8 cellular contexts compared by ENCODE assay signal in the genomic region with DNA sequence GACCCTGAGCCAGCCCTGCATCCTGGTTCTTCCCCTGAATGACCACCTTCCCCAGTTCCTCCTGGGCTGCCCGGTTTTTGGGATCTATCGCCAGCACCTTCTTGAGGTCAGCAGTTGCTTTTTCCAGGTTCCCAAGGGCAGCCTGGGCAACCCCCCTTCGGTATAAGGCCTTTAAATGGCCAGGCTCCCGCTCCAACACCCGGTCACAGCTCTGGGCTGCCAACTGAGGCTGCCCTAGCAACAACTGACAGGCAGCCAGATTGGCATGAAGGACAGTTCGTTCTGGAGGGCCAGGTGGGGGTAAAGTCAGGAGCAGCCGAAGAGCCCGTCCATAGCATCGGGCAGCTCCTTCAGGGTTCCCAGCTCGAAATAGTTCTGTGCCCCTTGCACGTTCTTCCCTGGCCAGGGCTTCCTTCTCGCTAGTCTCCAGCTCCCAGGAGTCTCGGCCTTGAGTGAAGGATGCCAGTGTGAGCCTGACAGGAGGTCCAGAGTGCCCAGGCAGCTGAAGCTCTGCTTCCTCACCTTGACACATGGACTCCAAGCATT. TPM values are rescaled to one million over a fixed set of nuclear protein-coding genes. Genes with fewer than 3 reads are reported as not detected.
DNase-seq lines count a peak whose midpoint lies in the region; ATAC-seq and TF ChIP-seq lines count a peak whose summit lies in the region.

No MANE protein-coding gene starts in this region.

- H3K27me3 ChIP-seq in OCI-LY3 (ENCODE audit: low read depth, low read length), result no peaks in the 10 kb centered on the region
- H3K27me3 ChIP-seq in endodermal cell (ENCODE audit: control insufficient read depth, insufficient read depth, low read length, poor library complexity, severe bottlenecking), result no peaks in the 10 kb centered on the region
- peaks cover 3% of the 10 kb centered on the region for H3K27me3 ChIP-seq in neural progenitor cell

- H3K36me3 ChIP-seq in OCI-LY3 (replicated peaks; ENCODE audit: low read depth, low read length), result peaks cover 3% of the 10 kb centered on the region
- H3K36me3 ChIP-seq in endodermal cell (ENCODE audit: control insufficient read depth, insufficient read depth, low read length), result peaks cover 19% of the 10 kb centered on the region
- no peaks in the 10 kb centered on the region for H3K36me3 ChIP-seq in neural progenitor cell

- H3K9me3 ChIP-seq in OCI-LY3 (ENCODE audit: insufficient read depth, low read length) (no peaks in the 10 kb centered on the region), endodermal cell (ENCODE audit: control insufficient read depth, low read length) (no peaks in the 10 kb centered on the region), neural progenitor cell (ENCODE audit: low read depth) (no peaks in the 10 kb centered on the region)

- H3K4me3 ChIP-seq in OCI-LY3 (ENCODE audit: low read length) (peak overlapping the region; percentile 91), endodermal cell (ENCODE audit: low read length) (peak overlapping the region; percentile 85), neural progenitor cell (peak overlapping the region; percentile 87)

- H3K4me2 ChIP-seq in OCI-LY3 (ENCODE audit: low read length) (peak overlapping the region; percentile 92), neural progenitor cell (peak overlapping the region; percentile 93)

- H3K4me1 Mint-ChIP-seq in endodermal cell, result peaks cover 21% of the 10 kb centered on the region
- peaks cover 36% of the 10 kb centered on the region for H3K4me1 Mint-ChIP-seq in neural progenitor cell

- 90 to 97% methylated on average over 13 of the region's 13 CpGs for WGBS in endodermal cell (ENCODE audit: insufficient coverage in 1 of 2, insufficient read length in 1 of 2), 2 experiments

- POLR2A ChIA-PET in GM10248 (lab: Yijun Ruan, JAX), result interaction anchor here (0.6 to 0.8 kb wide), 2 partner anchors 10 to 67 kb away, joined by 7 to 8 read pairs; no protein-coding TSS in a partner anchor

- H3K27ac ChIP-seq in C4-2B (peak overlapping the region; percentile 93), OCI-LY3 (ENCODE audit: low read length) (no peak overlapping the region), endodermal cell (ENCODE audit: low read depth, low read length) (no peak overlapping the region), neural progenitor cell (no peak overlapping the region)

- H4K20me1 ChIP-seq in OCI-LY3 (ENCODE audit: insufficient read depth, low read length), result no peaks in the 10 kb centered on the region
- no peaks in the 10 kb centered on the region for H4K20me1 ChIP-seq in neural progenitor cell (ENCODE audit: low read depth)

- peak overlapping the region; percentile 80; the same call in 1 of the 2 replicates for H3K9ac ChIP-seq in OCI-LY3 (ENCODE audit: low read length)
- H3K9ac ChIP-seq in endodermal cell (ENCODE audit: extremely low read depth, low read length, poor library complexity, severe bottlenecking), result no peak overlapping the region
- H3K9ac ChIP-seq in neural progenitor cell, result no peak overlapping the region

- no peak overlapping the region for H2AFZ ChIP-seq in OCI-LY3 (ENCODE audit: low read depth, low read length)
- no peak overlapping the region for H2AFZ ChIP-seq in neural progenitor cell (replicated peaks)

- ATAC-seq in omental fat pad (ENCODE audit: low FRiP score) (no peak), GM21737 (IDR thresholded peaks at IDR 0.05; ENCODE audit: unreplicated experiment) (no peak), GM18498 (IDR thresholded peaks at IDR 0.05; ENCODE audit: unreplicated experiment) (no peak)

- TF ChIP-seq CTCF in C4-2B (conservative IDR thresholded peaks at IDR 0.05) (no peak), OCI-LY3 (IDR thresholded peaks at IDR 0.05; ENCODE audit: low read depth, low read length) (no peak), endodermal cell (conservative IDR thresholded peaks at IDR 0.05) (no peak), neural progenitor cell (IDR thresholded peaks at IDR 0.05) (no peak), omental fat pad (IDR thresholded peaks at IDR 0.05) (no peak), GM10248 (IDR thresholded peaks at IDR 0.05; ENCODE audit: control extremely low read depth, extremely low read depth, low read depth, missing control alignments) (no peak)

- peaks cover 29% of the 10 kb centered on the region for H3F3A ChIP-seq in neural progenitor cell (ENCODE audit: low read depth)

- CTCF ChIA-PET in GM10248 (lab: Yijun Ruan, JAX), result interaction anchor here (0.9 to 5.9 kb wide), 5 partner anchors 12 to 81 kb away, joined by 3 to 64 read pairs (median 4); no protein-coding TSS in a partner anchor

- H3K79me2 ChIP-seq in OCI-LY3 (ENCODE audit: low read length) (peaks cover 20% of the 10 kb centered on the region), neural progenitor cell (ENCODE audit: low read depth) (peaks cover 32% of the 10 kb centered on the region)

- peak overlapping the region; percentile 99 for H3K27ac Mint-ChIP-seq in endodermal cell
- peak overlapping the region; percentile 91 for H3K27ac Mint-ChIP-seq in neural progenitor cell

- H3K4me1 ChIP-seq in OCI-LY3 (ENCODE audit: low read length) (peaks cover 18% of the 10 kb centered on the region), endodermal cell (ENCODE audit: control insufficient read depth, insufficient read depth, low read length) (peaks cover 9% of the 10 kb centered on the region), neural progenitor cell (peaks cover 18% of the 10 kb centered on the region)

- H3K36me3 Mint-ChIP-seq in endodermal cell (ENCODE audit: low read depth) (peaks cover 16% of the 10 kb centered on the region), neural progenitor cell (peaks cover 12% of the 10 kb centered on the region)

- DNase-seq in endodermal cell, result no peak
- DNase-seq in neural progenitor cell (ENCODE audit: low spot score), result no peak
- DNase-seq in omental fat pad (ENCODE audit: low spot score), result no peak
- no peak for DNase-seq in GM10248 (ENCODE audit: extremely low spot score)

- H3K4me3 Mint-ChIP-seq in endodermal cell (peak overlapping the region; percentile 99), neural progenitor cell (peak overlapping the region; percentile 98)

- H3K27me3 Mint-ChIP-seq in endodermal cell (ENCODE audit: insufficient read depth), result peaks cover 3% of the 10 kb centered on the region
- peaks cover 9% of the 10 kb centered on the region for H3K27me3 Mint-ChIP-seq in neural progenitor cell (ENCODE audit: insufficient read depth, low read depth)

- no peaks in the 10 kb centered on the region for H3K9me3 Mint-ChIP-seq in endodermal cell
- no peaks in the 10 kb centered on the region for H3K9me3 Mint-ChIP-seq in neural progenitor cell

RNA-seq across cellular contexts. Expression of a gene that starts 0.8 kb away (rescaled TPM):
- total RNA-seq in endodermal cell (10 to 100 TPM; 54.5 to 60.3 TPM), neural progenitor cell (ENCODE audit: low replicate concordance) (19.4 and 41.8 TPM in 2 replicates), omental fat pad (10 to 100 TPM; 23.2 to 44.3 (median 24.4) TPM)
- polyA plus RNA-seq in endodermal cell (2013, experiment 1 of 2), result 67.3 TPM
- polyA plus RNA-seq in endodermal cell (2013, experiment 2 of 2), result 61.1 TPM

RNA-seq across cellular contexts. Expression of a gene that starts 1.3 kb away (rescaled TPM):
- total RNA-seq in endodermal cell (1 to 10 TPM; 9.2 to 9.6 TPM), neural progenitor cell (ENCODE audit: low replicate concordance) (3.6 and 11.8 TPM in 2 replicates), omental fat pad (1 to 10 TPM; 2.1 to 3.9 (median 2.7) TPM)
- polyA plus RNA-seq in endodermal cell (2013, experiment 1 of 2), result 8.7 TPM
- 9.2 TPM for polyA plus RNA-seq in endodermal cell (2013, experiment 2 of 2)

RNA-seq across cellular contexts. Expression of a gene that starts 19.7 kb away (rescaled TPM):
- 1 to 10 TPM; 4.0 to 9.3 TPM for total RNA-seq in endodermal cell
- polyA plus RNA-seq in endodermal cell (2013, experiment 1 of 2), result 2.2 TPM
- 3.7 TPM for polyA plus RNA-seq in endodermal cell (2013, experiment 2 of 2)
- total RNA-seq in neural progenitor cell (ENCODE audit: low replicate concordance), result 0.71 and 3.2 TPM in 2 replicates
- 100 to 1,000 TPM; 129 to 311 (median 137) TPM for total RNA-seq in omental fat pad

RNA-seq across cellular contexts. Expression of a gene that starts 22.9 kb away (rescaled TPM):
- total RNA-seq in endodermal cell, result 1 to 10 TPM; 2.0 to 3.0 TPM
- polyA plus RNA-seq in endodermal cell (2013, experiment 1 of 2), result 5.9 TPM
- polyA plus RNA-seq in endodermal cell (2013, experiment 2 of 2), result 5.8 TPM
- 0.40 TPM in 1 of 2 replicates, not detected in the other for total RNA-seq in neural progenitor cell (ENCODE audit: low replicate concordance)
- 1 to 10 TPM in 1 of 4 donors, under 1 TPM in 3; 0.24 to 1.0 (median 0.34) TPM for total RNA-seq in omental fat pad

RNA-seq across cellular contexts. Expression of a gene that starts 25.1 kb away (rescaled TPM):
- total RNA-seq in endodermal cell (10 to 100 TPM; 51.1 to 65.3 TPM), neural progenitor cell (ENCODE audit: low replicate concordance) (18.6 and 38.2 TPM in 2 replicates), omental fat pad (100 to 1,000 TPM in 1 of 4 donors, 10 to 100 TPM in 3; 21.5 to 161 (median 34.3) TPM)
- 39.5 TPM for polyA plus RNA-seq in endodermal cell (2013, experiment 1 of 2)
- polyA plus RNA-seq in endodermal cell (2013, experiment 2 of 2), result 33.9 TPM

Comparison
In these comparisons a context has a peak if more than half of its experiments do, and no peak if none do; other contexts are left out.
1. RNA of a gene that starts 19.7 kb away (total RNA-seq): 129 to 311 TPM in omental fat pad; 4.0 to 9.3 TPM in endodermal cell and 0.71 to 3.2 TPM in neural progenitor cell; every median in the first group is over 10 times any median in the second.
2. Peak in every context shown above with its lines, with median percentiles within 50 percentile points of each other: H3K4me3 ChIP-seq.